Comparison of ENCODE assay signal across 1 cellular context in the genomic region with DNA sequence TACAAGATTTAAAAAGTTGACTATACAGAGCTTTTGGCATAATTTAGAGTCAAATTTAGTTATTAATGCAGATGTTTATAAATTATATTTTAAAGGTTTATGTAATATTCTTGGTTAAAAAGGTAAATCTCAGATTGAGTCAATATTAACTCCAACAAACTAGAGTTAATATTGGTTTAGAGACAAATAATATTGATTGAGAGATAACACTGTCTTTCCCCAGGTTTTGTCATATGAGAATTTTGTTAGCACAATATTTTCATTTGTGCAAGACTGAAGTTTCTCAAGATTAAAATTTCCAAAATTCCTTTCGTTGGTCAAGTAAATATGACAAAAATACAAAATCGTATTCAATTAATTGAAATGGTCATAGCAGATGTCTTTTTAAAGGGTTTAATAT.
TF ChIP-seq lines count a peak whose summit lies in the region.

No MANE protein-coding gene starts in this region.

TF ChIP-seq in HepG2, 621 proteins besides CTCF, POLR2A, EP300 and RAD21 (continued from another document):
- TF ChIP-seq RERE (CRISPR knock-in tag; IDR thresholded peaks at IDR 0.05; ENCODE audit: low read depth), result peak; percentile 47; the same call in 1 of the 2 replicates
- TF ChIP-seq GATAD2A (CRISPR knock-in tag; IDR thresholded peaks at IDR 0.05), result peak; percentile 84
- 0 out of 2 replicates have a peak, but pooled peaks have one; percentile 31 for TF ChIP-seq SATB2 (CRISPR knock-in tag; IDR thresholded peaks at IDR 0.05)
- TF ChIP-seq PAXIP1 (CRISPR knock-in tag; conservative IDR thresholded peaks at IDR 0.05), result peak; percentile 65
